17 cellular contexts compared by ENCODE assay signal in genomic region chr6:3164388-3164787, GRCh38.
"Had no signal": no experiment of that assay in that cellular context is flagged by ENCODE, and none has a peak within 500 bp of the region (broad histone marks: within the 10 kb centered on the region; RNA-seq: fewer than 3 reads in every experiment).

No MANE protein-coding gene starts in this region.

- DNase-seq: activated CD4-positive, alpha-beta T cell treated with anti-CD3 and anti-CD28 coated beads for 48 hours; activated naive CD4-positive, alpha-beta T cell treated with anti-CD3 and anti-CD28 coated beads for 36 hours; caudate nucleus; colonic mucosa; foreskin melanocyte; heart left ventricle; kidney; left ventricle myocardium inferior; mesenchymal stem cell; right cardiac atrium; stimulated activated CD4-positive, alpha-beta T cell treated with anti-CD3 and anti-CD28 coated beads, Interleukin-4, amount 100 ng/mL, for 1 hour; stimulated activated CD8-positive, alpha-beta memory T cell treated with anti-CD3 and anti-CD28 coated beads, Interleukin-4, amount 100 ng/mL, for 48 hours; stimulated activated naive CD8-positive, alpha-beta T cell treated with anti-CD3 and anti-CD28 coated beads, Interleukin-15, Interleukin-2, amounts not matched to agents 100 U/mL and 50 U/mL, for 24 hours; SW 1271; T-helper 9 cell had no signal

- H3K27me3 ChIP-seq: colonic mucosa, heart left ventricle, suprapubic skin had no signal

- H3K27ac Mint-ChIP-seq: activated naive CD4-positive, alpha-beta T cell treated with anti-CD3 and anti-CD28 coated beads for 36 hours; activated T-helper 1 cell treated with anti-CD3 and anti-CD28 coated beads, Interleukin-12 subunit alpha, Interleukin-12 subunit beta, Interleukin-2, Interleukin-4 antibody, amounts not matched to agents 30 ng/mL and 10 ng/mL and 1 ng/mL, durations not matched to agents 14 hours and 24 hours and 36 hours had no signal

- H3K4me1 ChIP-seq: colonic mucosa had no signal

- H3K4me3 ChIP-seq: colonic mucosa, left ventricle myocardium inferior, suprapubic skin had no signal

- H3K9me3 ChIP-seq: colonic mucosa, heart left ventricle, left ventricle myocardium inferior, suprapubic skin had no signal

- H3K27ac ChIP-seq: colonic mucosa, suprapubic skin had no signal

- H3K4me3 Mint-ChIP-seq: activated T-helper 1 cell treated with anti-CD3 and anti-CD28 coated beads, Interleukin-12 subunit alpha, Interleukin-12 subunit beta, Interleukin-2, Interleukin-4 antibody, amounts not matched to agents 30 ng/mL and 10 ng/mL and 1 ng/mL, durations not matched to agents 14 hours and 24 hours and 36 hours had no signal

- ATAC-seq: heart left ventricle; right cardiac atrium; stimulated activated naive CD8-positive, alpha-beta T cell treated with anti-CD3 and anti-CD28 coated beads, Interleukin-15, Interleukin-2, amounts not matched to agents 100 U/mL and 50 U/mL, for 24 hours had no signal

- H3K36me3 ChIP-seq: colonic mucosa, heart left ventricle, left ventricle myocardium inferior, suprapubic skin had no signal
